ENCODE assay signal across 1 cellular context in genomic region chr6:131958095-131958494, GRCh38.
TF ChIP-seq lines count a peak whose summit lies in the region.

No MANE protein-coding gene starts in this region.

TF ChIP-seq in IMR-90, 13 proteins besides CTCF, POLR2A, EP300 and RAD21 (continued from another document):
- TF ChIP-seq ELK1 (IDR thresholded peaks at IDR 0.05; ENCODE audit: borderline replicate concordance, low read depth, low read length) (no peak), NFE2L2 (IDR thresholded peaks at IDR 0.05; ENCODE audit: low read depth, low read length) (no peak), SMC3 (IDR thresholded peaks at IDR 0.05; ENCODE audit: low read depth, low read length) (no peak), CHD1 (IDR thresholded peaks at IDR 0.05; ENCODE audit: low read depth, low read length) (no peak), FOS (IDR thresholded peaks at IDR 0.05; ENCODE audit: low read depth, low read length) (no peak), BHLHE40 (IDR thresholded peaks at IDR 0.05; ENCODE audit: low read depth, low read length) (no peak), MXI1 (IDR thresholded peaks at IDR 0.05; ENCODE audit: borderline replicate concordance, low read depth, low read length) (no peak), CEBPB (IDR thresholded peaks at IDR 0.05; ENCODE audit: low read depth, low read length) (no peak), USF2 (IDR thresholded peaks at IDR 0.05; ENCODE audit: low read depth, low read length) (no peak), MAFK (IDR thresholded peaks at IDR 0.05; ENCODE audit: low read depth, low read length) (no peak)
